In the genomic region with DNA sequence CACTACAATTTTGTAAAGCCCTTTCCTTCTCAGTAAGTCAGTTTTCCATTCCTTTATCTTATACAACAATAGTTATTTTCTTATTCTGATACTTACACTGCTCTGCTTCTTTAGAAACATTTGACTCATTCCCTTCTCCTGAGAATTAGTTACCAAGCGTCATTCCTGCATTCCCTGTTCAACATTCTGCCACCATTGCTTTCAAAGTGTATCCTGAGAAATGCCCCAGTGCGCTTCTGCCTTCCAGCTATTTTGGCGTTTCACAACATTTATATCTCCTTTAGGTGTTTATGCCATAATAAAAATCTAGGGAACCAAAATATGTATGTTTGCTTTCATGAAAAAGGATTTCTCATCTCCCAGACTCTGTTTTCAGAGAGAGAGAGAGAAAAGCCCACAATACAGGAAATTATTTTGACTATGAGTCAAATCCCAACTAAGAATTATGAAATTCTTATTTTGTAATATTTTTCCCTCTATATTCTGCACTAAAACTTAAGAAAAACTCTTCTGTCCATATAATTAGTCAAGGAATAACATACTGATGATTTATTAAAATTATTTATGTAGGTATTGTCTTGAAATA, we compare ENCODE assay signal across 1 cellular context.
TF ChIP-seq lines count a peak whose summit lies in the region.

No MANE protein-coding gene starts in this region.

TF ChIP-seq in WTC11, 78 proteins besides CTCF, POLR2A, EP300 and RAD21 (continued from another document):
- TF ChIP-seq ZNF425 (CRISPR knock-in tag; conservative IDR thresholded peaks at IDR 0.05), result no peak
- TF ChIP-seq TEAD1 (CRISPR knock-in tag; IDR thresholded peaks at IDR 0.05), result no peak
- no peak for TF ChIP-seq PRDM15 (CRISPR knock-in tag; IDR thresholded peaks at IDR 0.05)
- TF ChIP-seq, protein P1, sequence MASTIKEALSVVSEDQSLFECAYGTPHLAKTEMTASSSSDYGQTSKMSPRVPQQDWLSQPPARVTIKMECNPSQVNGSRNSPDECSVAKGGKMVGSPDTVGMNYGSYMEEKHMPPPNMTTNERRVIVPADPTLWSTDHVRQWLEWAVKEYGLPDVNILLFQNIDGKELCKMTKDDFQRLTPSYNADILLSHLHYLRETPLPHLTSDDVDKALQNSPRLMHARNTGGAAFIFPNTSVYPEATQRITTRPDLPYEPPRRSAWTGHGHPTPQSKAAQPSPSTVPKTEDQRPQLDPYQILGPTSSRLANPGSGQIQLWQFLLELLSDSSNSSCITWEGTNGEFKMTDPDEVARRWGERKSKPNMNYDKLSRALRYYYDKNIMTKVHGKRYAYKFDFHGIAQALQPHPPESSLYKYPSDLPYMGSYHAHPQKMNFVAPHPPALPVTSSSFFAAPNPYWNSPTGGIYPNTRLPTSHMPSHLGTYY (CRISPR knock-in tag; IDR thresholded peaks at IDR 0.05), result no peak
- no peak for TF ChIP-seq ZNF671 (CRISPR knock-in tag; IDR thresholded peaks at IDR 0.05)
- no peak for TF ChIP-seq NR3C1 (CRISPR knock-in tag; conservative IDR thresholded peaks at IDR 0.05; ENCODE audit: low read depth)
- TF ChIP-seq MAX (CRISPR knock-in tag; IDR thresholded peaks at IDR 0.05), result no peak
- TF ChIP-seq ATF2 (CRISPR knock-in tag; IDR thresholded peaks at IDR 0.05; ENCODE audit: borderline replicate concordance, low read depth), result no peak
- no peak for TF ChIP-seq USF1 (CRISPR knock-in tag; IDR thresholded peaks at IDR 0.05)
- TF ChIP-seq HMGXB4 (CRISPR knock-in tag; IDR thresholded peaks at IDR 0.05), result no peak
TF ChIP-seq in WTC11: peak in this region for 0.
